ENCODE assay signal across 1 cellular context in the genomic region with DNA sequence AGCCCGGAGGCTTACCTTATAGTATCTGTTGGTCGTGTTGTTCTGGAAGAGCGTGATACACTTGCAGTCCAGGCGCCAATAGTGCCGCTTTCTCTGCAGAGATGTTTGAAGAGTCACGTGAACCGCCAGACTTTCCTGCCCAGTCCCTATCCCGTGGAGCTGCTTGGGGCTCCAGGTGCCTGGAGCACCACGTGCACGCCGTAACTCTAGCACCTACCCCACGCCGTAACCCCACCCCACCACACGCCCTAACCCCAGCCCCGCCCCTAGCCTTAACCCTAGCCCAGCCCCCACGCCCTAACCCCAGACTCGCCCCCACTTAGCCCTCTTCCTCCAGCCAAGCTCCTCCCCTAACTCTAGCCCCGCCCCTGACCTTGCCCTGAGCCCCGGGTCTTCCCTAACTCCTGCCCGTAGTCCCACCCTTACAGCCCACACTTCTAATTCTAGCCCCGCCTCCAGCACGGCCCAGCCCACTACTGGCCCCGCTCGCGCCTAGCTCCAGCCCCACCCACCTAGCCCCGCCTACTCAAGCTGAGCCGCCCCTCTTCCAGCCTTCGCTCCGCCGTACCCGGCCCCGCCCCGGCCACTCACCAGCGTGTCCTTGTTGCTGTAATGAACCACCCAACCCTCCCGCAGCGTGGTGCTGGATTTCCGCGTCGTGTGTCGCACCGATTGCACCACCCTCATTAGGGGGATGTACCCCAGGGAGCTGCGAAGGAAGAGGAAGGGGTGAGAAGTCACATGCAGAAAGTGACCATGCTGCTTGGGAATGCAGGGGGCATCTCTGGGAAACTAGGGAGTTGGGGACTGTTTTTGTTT.
TF ChIP-seq lines count a peak whose summit lies in the region.

No MANE protein-coding gene starts in this region.

TF ChIP-seq in HEK293, 187 proteins besides CTCF, POLR2A, EP300 and RAD21 (continued from another document and continues in another):
- TF ChIP-seq, protein P1, sequence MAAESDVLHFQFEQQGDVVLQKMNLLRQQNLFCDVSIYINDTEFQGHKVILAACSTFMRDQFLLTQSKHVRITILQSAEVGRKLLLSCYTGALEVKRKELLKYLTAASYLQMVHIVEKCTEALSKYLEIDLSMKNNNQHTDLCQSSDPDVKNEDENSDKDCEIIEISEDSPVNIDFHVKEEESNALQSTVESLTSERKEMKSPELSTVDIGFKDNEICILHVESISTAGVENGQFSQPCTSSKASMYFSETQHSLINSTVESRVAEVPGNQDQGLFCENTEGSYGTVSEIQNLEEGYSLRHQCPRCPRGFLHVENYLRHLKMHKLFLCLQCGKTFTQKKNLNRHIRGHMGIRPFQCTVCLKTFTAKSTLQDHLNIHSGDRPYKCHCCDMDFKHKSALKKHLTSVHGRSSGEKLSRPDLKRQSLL (tag by site-specific recombination; IDR thresholded peaks at IDR 0.05), result peak; percentile 43; the same call in 1 of the 2 replicates
- TF ChIP-seq ZNF121 (tag by site-specific recombination; IDR thresholded peaks at IDR 0.05) (no peak), ZNF114 (tag by site-specific recombination; IDR thresholded peaks at IDR 0.05) (no peak), OSR2 (tag by site-specific recombination; IDR thresholded peaks at IDR 0.05) (no peak), ZFP69B (tag by site-specific recombination; IDR thresholded peaks at IDR 0.05) (no peak), ZNF324 (tag by site-specific recombination; IDR thresholded peaks at IDR 0.05) (no peak), HOXD13 (CRISPR knock-in tag; IDR thresholded peaks at IDR 0.05; ENCODE audit: borderline replicate concordance) (no peak), ZNF311 (tag by site-specific recombination; IDR thresholded peaks at IDR 0.05; ENCODE audit: borderline replicate concordance) (no peak), KLF1 (tag by site-specific recombination; IDR thresholded peaks at IDR 0.05) (peak; percentile 98), ZNF549 (tag by site-specific recombination; IDR thresholded peaks at IDR 0.05) (no peak), ZNF791 (tag by site-specific recombination; IDR thresholded peaks at IDR 0.05) (no peak), SETDB1 (IDR thresholded peaks at IDR 0.05; ENCODE audit: insufficient read length, low read length) (no peak), ZNF548 (tag by site-specific recombination; IDR thresholded peaks at IDR 0.05) (no peak), REPIN1 (tag by site-specific recombination; IDR thresholded peaks at IDR 0.05; ENCODE audit: low read depth) (no peak), ZNF777 (tag by site-specific recombination; IDR thresholded peaks at IDR 0.05; ENCODE audit: borderline replicate concordance) (no peak), ZNF585B (tag by site-specific recombination; IDR thresholded peaks at IDR 0.05) (no peak), PRDM1 (tag by site-specific recombination; IDR thresholded peaks at IDR 0.05) (peak; percentile 52; the same call in 1 of the 2 replicates), IKZF3 (tag by site-specific recombination; IDR thresholded peaks at IDR 0.05) (no peak; the same call in 1 of the 2 replicates), ZNF10 (tag by site-specific recombination; IDR thresholded peaks at IDR 0.05) (no peak), GLI4 (tag by site-specific recombination; IDR thresholded peaks at IDR 0.05) (no peak), GLIS2 (tag by site-specific recombination; IDR thresholded peaks at IDR 0.05) (no peak), ZEB2 (tag by site-specific recombination; IDR thresholded peaks at IDR 0.05) (no peak), ZNF530 (tag by site-specific recombination; IDR thresholded peaks at IDR 0.05; ENCODE audit: low read depth) (no peak), MZF1 (tag by site-specific recombination; IDR thresholded peaks at IDR 0.05; ENCODE audit: borderline replicate concordance) (no peak), ZNF19 (tag by site-specific recombination; IDR thresholded peaks at IDR 0.05; ENCODE audit: low read depth) (no peak), ZNF560 (tag by site-specific recombination; IDR thresholded peaks at IDR 0.05; ENCODE audit: borderline replicate concordance) (no peak), ZBTB17 (tag by site-specific recombination; IDR thresholded peaks at IDR 0.05) (no peak), ZNF776 (tag by site-specific recombination; IDR thresholded peaks at IDR 0.05; ENCODE audit: borderline replicate concordance) (no peak)
- TF ChIP-seq, protein P2, sequence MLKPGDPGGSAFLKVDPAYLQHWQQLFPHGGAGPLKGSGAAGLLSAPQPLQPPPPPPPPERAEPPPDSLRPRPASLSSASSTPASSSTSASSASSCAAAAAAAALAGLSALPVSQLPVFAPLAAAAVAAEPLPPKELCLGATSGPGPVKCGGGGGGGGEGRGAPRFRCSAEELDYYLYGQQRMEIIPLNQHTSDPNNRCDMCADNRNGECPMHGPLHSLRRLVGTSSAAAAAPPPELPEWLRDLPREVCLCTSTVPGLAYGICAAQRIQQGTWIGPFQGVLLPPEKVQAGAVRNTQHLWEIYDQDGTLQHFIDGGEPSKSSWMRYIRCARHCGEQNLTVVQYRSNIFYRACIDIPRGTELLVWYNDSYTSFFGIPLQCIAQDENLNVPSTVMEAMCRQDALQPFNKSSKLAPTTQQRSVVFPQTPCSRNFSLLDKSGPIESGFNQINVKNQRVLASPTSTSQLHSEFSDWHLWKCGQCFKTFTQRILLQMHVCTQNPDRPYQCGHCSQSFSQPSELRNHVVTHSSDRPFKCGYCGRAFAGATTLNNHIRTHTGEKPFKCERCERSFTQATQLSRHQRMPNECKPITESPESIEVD (tag by site-specific recombination; IDR thresholded peaks at IDR 0.05), result no peak
- TF ChIP-seq, protein P3, sequence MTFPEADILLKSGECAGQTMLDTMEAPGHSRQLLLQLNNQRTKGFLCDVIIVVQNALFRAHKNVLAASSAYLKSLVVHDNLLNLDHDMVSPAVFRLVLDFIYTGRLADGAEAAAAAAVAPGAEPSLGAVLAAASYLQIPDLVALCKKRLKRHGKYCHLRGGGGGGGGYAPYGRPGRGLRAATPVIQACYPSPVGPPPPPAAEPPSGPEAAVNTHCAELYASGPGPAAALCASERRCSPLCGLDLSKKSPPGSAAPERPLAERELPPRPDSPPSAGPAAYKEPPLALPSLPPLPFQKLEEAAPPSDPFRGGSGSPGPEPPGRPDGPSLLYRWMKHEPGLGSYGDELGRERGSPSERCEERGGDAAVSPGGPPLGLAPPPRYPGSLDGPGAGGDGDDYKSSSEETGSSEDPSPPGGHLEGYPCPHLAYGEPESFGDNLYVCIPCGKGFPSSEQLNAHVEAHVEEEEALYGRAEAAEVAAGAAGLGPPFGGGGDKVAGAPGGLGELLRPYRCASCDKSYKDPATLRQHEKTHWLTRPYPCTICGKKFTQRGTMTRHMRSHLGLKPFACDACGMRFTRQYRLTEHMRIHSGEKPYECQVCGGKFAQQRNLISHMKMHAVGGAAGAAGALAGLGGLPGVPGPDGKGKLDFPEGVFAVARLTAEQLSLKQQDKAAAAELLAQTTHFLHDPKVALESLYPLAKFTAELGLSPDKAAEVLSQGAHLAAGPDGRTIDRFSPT (tag by site-specific recombination; IDR thresholded peaks at IDR 0.05), result no peak
- TF ChIP-seq, protein P4, sequence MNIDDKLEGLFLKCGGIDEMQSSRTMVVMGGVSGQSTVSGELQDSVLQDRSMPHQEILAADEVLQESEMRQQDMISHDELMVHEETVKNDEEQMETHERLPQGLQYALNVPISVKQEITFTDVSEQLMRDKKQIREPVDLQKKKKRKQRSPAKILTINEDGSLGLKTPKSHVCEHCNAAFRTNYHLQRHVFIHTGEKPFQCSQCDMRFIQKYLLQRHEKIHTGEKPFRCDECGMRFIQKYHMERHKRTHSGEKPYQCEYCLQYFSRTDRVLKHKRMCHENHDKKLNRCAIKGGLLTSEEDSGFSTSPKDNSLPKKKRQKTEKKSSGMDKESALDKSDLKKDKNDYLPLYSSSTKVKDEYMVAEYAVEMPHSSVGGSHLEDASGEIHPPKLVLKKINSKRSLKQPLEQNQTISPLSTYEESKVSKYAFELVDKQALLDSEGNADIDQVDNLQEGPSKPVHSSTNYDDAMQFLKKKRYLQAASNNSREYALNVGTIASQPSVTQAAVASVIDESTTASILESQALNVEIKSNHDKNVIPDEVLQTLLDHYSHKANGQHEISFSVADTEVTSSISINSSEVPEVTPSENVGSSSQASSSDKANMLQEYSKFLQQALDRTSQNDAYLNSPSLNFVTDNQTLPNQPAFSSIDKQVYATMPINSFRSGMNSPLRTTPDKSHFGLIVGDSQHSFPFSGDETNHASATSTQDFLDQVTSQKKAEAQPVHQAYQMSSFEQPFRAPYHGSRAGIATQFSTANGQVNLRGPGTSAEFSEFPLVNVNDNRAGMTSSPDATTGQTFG (tag by site-specific recombination; IDR thresholded peaks at IDR 0.05; ENCODE audit: borderline replicate concordance), result no peak
- TF ChIP-seq, protein P5, sequence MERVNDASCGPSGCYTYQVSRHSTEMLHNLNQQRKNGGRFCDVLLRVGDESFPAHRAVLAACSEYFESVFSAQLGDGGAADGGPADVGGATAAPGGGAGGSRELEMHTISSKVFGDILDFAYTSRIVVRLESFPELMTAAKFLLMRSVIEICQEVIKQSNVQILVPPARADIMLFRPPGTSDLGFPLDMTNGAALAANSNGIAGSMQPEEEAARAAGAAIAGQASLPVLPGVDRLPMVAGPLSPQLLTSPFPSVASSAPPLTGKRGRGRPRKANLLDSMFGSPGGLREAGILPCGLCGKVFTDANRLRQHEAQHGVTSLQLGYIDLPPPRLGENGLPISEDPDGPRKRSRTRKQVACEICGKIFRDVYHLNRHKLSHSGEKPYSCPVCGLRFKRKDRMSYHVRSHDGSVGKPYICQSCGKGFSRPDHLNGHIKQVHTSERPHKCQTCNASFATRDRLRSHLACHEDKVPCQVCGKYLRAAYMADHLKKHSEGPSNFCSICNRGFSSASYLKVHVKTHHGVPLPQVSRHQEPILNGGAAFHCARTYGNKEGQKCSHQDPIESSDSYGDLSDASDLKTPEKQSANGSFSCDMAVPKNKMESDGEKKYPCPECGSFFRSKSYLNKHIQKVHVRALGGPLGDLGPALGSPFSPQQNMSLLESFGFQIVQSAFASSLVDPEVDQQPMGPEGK (tag by site-specific recombination; IDR thresholded peaks at IDR 0.05), result peak; percentile 50; the same call in 1 of the 2 replicates
- TF ChIP-seq, protein P6, sequence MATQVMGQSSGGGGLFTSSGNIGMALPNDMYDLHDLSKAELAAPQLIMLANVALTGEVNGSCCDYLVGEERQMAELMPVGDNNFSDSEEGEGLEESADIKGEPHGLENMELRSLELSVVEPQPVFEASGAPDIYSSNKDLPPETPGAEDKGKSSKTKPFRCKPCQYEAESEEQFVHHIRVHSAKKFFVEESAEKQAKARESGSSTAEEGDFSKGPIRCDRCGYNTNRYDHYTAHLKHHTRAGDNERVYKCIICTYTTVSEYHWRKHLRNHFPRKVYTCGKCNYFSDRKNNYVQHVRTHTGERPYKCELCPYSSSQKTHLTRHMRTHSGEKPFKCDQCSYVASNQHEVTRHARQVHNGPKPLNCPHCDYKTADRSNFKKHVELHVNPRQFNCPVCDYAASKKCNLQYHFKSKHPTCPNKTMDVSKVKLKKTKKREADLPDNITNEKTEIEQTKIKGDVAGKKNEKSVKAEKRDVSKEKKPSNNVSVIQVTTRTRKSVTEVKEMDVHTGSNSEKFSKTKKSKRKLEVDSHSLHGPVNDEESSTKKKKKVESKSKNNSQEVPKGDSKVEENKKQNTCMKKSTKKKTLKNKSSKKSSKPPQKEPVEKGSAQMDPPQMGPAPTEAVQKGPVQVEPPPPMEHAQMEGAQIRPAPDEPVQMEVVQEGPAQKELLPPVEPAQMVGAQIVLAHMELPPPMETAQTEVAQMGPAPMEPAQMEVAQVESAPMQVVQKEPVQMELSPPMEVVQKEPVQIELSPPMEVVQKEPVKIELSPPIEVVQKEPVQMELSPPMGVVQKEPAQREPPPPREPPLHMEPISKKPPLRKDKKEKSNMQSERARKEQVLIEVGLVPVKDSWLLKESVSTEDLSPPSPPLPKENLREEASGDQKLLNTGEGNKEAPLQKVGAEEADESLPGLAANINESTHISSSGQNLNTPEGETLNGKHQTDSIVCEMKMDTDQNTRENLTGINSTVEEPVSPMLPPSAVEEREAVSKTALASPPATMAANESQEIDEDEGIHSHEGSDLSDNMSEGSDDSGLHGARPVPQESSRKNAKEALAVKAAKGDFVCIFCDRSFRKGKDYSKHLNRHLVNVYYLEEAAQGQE (tag by site-specific recombination; IDR thresholded peaks at IDR 0.05), result peak; percentile 47; the same call in 1 of the 2 replicates
- TF ChIP-seq, protein P7, sequence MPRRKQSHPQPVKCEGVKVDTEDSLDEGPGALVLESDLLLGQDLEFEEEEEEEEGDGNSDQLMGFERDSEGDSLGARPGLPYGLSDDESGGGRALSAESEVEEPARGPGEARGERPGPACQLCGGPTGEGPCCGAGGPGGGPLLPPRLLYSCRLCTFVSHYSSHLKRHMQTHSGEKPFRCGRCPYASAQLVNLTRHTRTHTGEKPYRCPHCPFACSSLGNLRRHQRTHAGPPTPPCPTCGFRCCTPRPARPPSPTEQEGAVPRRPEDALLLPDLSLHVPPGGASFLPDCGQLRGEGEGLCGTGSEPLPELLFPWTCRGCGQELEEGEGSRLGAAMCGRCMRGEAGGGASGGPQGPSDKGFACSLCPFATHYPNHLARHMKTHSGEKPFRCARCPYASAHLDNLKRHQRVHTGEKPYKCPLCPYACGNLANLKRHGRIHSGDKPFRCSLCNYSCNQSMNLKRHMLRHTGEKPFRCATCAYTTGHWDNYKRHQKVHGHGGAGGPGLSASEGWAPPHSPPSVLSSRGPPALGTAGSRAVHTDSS (tag by site-specific recombination; IDR thresholded peaks at IDR 0.05), result no peak
- TF ChIP-seq, protein P8, sequence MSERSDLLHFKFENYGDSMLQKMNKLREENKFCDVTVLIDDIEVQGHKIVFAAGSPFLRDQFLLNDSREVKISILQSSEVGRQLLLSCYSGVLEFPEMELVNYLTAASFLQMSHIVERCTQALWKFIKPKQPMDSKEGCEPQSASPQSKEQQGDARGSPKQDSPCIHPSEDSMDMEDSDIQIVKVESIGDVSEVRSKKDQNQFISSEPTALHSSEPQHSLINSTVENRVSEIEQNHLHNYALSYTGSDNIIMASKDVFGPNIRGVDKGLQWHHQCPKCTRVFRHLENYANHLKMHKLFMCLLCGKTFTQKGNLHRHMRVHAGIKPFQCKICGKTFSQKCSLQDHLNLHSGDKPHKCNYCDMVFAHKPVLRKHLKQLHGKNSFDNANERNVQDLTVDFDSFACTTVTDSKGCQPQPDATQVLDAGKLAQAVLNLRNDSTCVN (tag by site-specific recombination; optimal IDR thresholded peaks at IDR 0.05), result no peak
- TF ChIP-seq, protein P9, sequence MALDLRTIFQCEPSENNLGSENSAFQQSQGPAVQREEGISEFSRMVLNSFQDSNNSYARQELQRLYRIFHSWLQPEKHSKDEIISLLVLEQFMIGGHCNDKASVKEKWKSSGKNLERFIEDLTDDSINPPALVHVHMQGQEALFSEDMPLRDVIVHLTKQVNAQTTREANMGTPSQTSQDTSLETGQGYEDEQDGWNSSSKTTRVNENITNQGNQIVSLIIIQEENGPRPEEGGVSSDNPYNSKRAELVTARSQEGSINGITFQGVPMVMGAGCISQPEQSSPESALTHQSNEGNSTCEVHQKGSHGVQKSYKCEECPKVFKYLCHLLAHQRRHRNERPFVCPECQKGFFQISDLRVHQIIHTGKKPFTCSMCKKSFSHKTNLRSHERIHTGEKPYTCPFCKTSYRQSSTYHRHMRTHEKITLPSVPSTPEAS (tag by site-specific recombination; IDR thresholded peaks at IDR 0.05), result no peak
